Comparison of ENCODE assay signal across 1 cellular context in the genomic region with DNA sequence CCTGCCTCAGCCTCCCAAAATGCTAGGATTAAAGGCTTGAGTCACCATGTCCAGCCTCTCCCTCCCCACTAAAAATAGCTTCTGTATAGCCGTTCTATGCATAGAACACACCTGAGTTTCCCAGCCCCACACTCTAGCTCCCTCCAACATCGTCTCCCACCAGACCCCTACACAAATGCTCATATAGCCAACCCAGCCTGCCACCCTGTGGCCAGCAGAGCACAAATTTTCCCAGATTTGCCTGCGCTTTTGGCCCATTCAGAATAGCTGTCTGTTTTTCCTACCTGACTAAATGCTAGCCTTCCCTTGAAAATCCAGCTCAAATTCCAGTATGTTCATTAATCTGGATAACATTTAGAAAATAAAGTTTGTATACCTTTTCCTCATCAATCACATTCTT.
TF ChIP-seq lines count a peak whose summit lies in the region.

No MANE protein-coding gene starts in this region.

TF ChIP-seq in HCT116, 20 proteins besides CTCF, POLR2A, EP300 and RAD21:
- TF ChIP-seq EZH2phosphoT487 (IDR thresholded peaks at IDR 0.05; ENCODE audit: borderline replicate concordance) (no peak), CEBPB (IDR thresholded peaks at IDR 0.05; ENCODE audit: low read depth) (no peak), ZFX (IDR thresholded peaks at IDR 0.05) (no peak), CBX3 (IDR thresholded peaks at IDR 0.05; ENCODE audit: low read depth) (no peak), EGR1 (IDR thresholded peaks at IDR 0.05; ENCODE audit: low read depth) (no peak), SP1 (IDR thresholded peaks at IDR 0.05; ENCODE audit: low read depth) (no peak), TCF7L2 (IDR thresholded peaks at IDR 0.05; ENCODE audit: borderline replicate concordance, extremely low read depth, insufficient read depth, insufficient read length) (no peak), JUND (IDR thresholded peaks at IDR 0.05) (no peak), ELF1 (IDR thresholded peaks at IDR 0.05; ENCODE audit: borderline replicate concordance, low read depth) (no peak), SIN3A (IDR thresholded peaks at IDR 0.05; ENCODE audit: low read depth) (no peak), YY1 (IDR thresholded peaks at IDR 0.05; ENCODE audit: extremely low read depth, insufficient replicate concordance, low read depth, low read length) (no peak), POLR2AphosphoS5 (IDR thresholded peaks at IDR 0.05; ENCODE audit: low read depth, low read length) (no peak), FOSL1 (IDR thresholded peaks at IDR 0.05; ENCODE audit: low read depth) (no peak), ZNF274 (IDR thresholded peaks at IDR 0.05; ENCODE audit: low read depth, low read length) (no peak), SRF (IDR thresholded peaks at IDR 0.05; ENCODE audit: low read depth) (no peak)
- TF ChIP-seq, protein P1, sequence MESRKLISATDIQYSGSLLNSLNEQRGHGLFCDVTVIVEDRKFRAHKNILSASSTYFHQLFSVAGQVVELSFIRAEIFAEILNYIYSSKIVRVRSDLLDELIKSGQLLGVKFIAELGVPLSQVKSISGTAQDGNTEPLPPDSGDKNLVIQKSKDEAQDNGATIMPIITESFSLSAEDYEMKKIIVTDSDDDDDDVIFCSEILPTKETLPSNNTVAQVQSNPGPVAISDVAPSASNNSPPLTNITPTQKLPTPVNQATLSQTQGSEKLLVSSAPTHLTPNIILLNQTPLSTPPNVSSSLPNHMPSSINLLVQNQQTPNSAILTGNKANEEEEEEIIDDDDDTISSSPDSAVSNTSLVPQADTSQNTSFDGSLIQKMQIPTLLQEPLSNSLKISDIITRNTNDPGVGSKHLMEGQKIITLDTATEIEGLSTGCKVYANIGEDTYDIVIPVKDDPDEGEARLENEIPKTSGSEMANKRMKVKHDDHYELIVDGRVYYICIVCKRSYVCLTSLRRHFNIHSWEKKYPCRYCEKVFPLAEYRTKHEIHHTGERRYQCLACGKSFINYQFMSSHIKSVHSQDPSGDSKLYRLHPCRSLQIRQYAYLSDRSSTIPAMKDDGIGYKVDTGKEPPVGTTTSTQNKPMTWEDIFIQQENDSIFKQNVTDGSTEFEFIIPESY (IDR thresholded peaks at IDR 0.05; ENCODE audit: extremely low read depth, insufficient replicate concordance, low read length) = no peak
- TF ChIP-seq, protein P2, sequence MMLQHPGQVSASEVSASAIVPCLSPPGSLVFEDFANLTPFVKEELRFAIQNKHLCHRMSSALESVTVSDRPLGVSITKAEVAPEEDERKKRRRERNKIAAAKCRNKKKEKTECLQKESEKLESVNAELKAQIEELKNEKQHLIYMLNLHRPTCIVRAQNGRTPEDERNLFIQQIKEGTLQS (IDR thresholded peaks at IDR 0.05) = no peak
- TF ChIP-seq, protein P3, sequence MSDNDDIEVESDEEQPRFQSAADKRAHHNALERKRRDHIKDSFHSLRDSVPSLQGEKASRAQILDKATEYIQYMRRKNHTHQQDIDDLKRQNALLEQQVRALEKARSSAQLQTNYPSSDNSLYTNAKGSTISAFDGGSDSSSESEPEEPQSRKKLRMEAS (IDR thresholded peaks at IDR 0.05) = no peak
- TF ChIP-seq, protein P4, sequence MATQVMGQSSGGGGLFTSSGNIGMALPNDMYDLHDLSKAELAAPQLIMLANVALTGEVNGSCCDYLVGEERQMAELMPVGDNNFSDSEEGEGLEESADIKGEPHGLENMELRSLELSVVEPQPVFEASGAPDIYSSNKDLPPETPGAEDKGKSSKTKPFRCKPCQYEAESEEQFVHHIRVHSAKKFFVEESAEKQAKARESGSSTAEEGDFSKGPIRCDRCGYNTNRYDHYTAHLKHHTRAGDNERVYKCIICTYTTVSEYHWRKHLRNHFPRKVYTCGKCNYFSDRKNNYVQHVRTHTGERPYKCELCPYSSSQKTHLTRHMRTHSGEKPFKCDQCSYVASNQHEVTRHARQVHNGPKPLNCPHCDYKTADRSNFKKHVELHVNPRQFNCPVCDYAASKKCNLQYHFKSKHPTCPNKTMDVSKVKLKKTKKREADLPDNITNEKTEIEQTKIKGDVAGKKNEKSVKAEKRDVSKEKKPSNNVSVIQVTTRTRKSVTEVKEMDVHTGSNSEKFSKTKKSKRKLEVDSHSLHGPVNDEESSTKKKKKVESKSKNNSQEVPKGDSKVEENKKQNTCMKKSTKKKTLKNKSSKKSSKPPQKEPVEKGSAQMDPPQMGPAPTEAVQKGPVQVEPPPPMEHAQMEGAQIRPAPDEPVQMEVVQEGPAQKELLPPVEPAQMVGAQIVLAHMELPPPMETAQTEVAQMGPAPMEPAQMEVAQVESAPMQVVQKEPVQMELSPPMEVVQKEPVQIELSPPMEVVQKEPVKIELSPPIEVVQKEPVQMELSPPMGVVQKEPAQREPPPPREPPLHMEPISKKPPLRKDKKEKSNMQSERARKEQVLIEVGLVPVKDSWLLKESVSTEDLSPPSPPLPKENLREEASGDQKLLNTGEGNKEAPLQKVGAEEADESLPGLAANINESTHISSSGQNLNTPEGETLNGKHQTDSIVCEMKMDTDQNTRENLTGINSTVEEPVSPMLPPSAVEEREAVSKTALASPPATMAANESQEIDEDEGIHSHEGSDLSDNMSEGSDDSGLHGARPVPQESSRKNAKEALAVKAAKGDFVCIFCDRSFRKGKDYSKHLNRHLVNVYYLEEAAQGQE (IDR thresholded peaks at IDR 0.05; ENCODE audit: low read depth) = no peak
